8 cellular contexts compared by ENCODE assay signal in genomic region chr14:91140672-91141071, GRCh38. TPM values are rescaled to one million over a fixed set of nuclear protein-coding genes. Genes with fewer than 3 reads are reported as not detected.
DNase-seq lines count a peak whose midpoint lies in the region; ATAC-seq and TF ChIP-seq lines count a peak whose summit lies in the region.

No MANE protein-coding gene starts in this region.

- no peaks in the 10 kb centered on the region for H3K36me3 ChIP-seq in hepatocyte (replicated peaks; ENCODE audit: insufficient read depth, low read depth)

- no peak overlapping the region for H3K4me2 ChIP-seq in hepatocyte

- WGBS in hepatocyte (ENCODE audit: low lambda C conversion rate, missing lambda C conversion rate): 96% methylated on average over 3 of the region's 3 CpGs

- H3K9me2 ChIP-seq in hepatocyte (replicated peaks; ENCODE audit: insufficient read depth): no peaks in the 10 kb centered on the region

- peak overlapping the region; percentile 75 for H3K27ac ChIP-seq in hepatocyte

- peaks cover 9% of the 10 kb centered on the region for H3K79me2 ChIP-seq in hepatocyte

- H3K4me1 ChIP-seq in hepatocyte (ENCODE audit: insufficient read depth): peaks cover 10% of the 10 kb centered on the region

- peak; percentile 49 for TF ChIP-seq CTCF in hepatocyte (IDR thresholded peaks at IDR 0.05; ENCODE audit: poor library complexity)

- H3K27me3 ChIP-seq in hepatocyte: no peaks in the 10 kb centered on the region

- ATAC-seq in HG02759 (IDR thresholded peaks at IDR 0.05; ENCODE audit: unreplicated experiment) (no peak), HG02981 (IDR thresholded peaks at IDR 0.05; ENCODE audit: unreplicated experiment) (no peak), GM18873 (IDR thresholded peaks at IDR 0.05; ENCODE audit: low FRiP score, unreplicated experiment) (no peak)

- H3K9me3 ChIP-seq in hepatocyte (ENCODE audit: low read depth): no peaks in the 10 kb centered on the region

- no peak overlapping the region for H3K4me3 ChIP-seq in hepatocyte

- no peak overlapping the region for H2AFZ ChIP-seq in hepatocyte

- peak; percentile 35 for DNase-seq in 8988T
- DNase-seq in ELF-1 (ENCODE audit: low read depth, low spot score): peak; percentile 63
- peak; percentile 24 for DNase-seq in RPMI7951 (ENCODE audit: low read depth)
- no peak for DNase-seq in hepatocyte (ENCODE audit: low spot score)
- no peak for DNase-seq in NCI-H2029 (lab: John Stamatoyannopoulos, UW)

- H4K20me1 ChIP-seq in hepatocyte (ENCODE audit: insufficient read depth, poor library complexity, severe bottlenecking): no peaks in the 10 kb centered on the region

RNA-seq across cellular contexts. Expression of gene DGLUCY, which starts 26.8 kb away (rescaled TPM):
- 13.6 and 15.6 TPM in 2 replicates for total RNA-seq in RPMI7951 (2014; rRNA removed; shearing (Covaris generic))
- total RNA-seq in hepatocyte: 41.0 and 51.3 TPM in 2 replicates
- 34.3 and 44.8 TPM in 2 replicates for polyA plus RNA-seq in hepatocyte

Comparison
In these comparisons a context has a peak if more than half of its experiments do, and no peak if none do; other contexts are left out.
1. DNase-seq: peak in 8988T (single experiment), ELF-1 (single experiment) and RPMI7951 (single experiment); none in hepatocyte (single experiment) and NCI-H2029 (single experiment).